Comparison of ENCODE assay signal across 9 cellular contexts in the genomic region with DNA sequence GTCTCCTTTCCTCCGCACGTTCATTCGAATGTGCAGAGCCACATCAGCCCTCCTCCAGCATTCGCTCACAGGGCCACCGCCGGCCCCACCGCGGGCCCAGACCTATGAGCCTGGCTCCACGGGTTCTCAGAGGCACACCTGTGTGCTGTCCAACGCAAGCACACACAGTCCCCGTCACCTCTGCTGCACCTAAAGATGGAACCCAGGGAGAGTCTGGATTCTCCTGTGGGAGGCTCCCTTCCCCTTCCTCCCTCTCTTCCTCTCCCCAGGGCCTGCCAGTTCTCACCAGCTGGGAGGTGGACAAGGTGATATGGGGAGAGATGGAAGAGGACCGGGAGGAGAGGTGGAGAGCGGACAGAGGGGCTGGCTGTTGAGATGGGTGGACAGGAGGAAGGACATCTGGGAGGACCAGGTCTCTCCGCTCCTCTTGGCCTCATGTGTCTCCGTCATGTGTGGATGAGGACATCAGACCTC. TPM values are rescaled to one million over a fixed set of nuclear protein-coding genes. Genes with fewer than 3 reads are reported as not detected.
DNase-seq lines count a peak whose midpoint lies in the region; ATAC-seq and TF ChIP-seq lines count a peak whose summit lies in the region.
"Had no signal": no experiment of that assay in that cellular context is flagged by ENCODE, and none has a peak within 500 bp of the region (broad histone marks: within the 10 kb centered on the region; RNA-seq: fewer than 3 reads in every experiment).

No MANE protein-coding gene starts in this region.

- H4K20me1 ChIP-seq in OCI-LY3 (ENCODE audit: insufficient read depth, low read length) (no peaks in the 10 kb centered on the region), fibroblast of lung (ENCODE audit: control insufficient read depth, extremely low read depth, insufficient read depth, low read length) (no peaks in the 10 kb centered on the region)

- H3K27ac ChIP-seq in OCI-LY3 (ENCODE audit: low read length) (no peak overlapping the region), fibroblast of lung (ENCODE audit: insufficient read depth, low read length) (no peak overlapping the region), skin epidermis (no peak overlapping the region)
- H3K27ac ChIP-seq: foreskin keratinocyte had no signal

- H3K4me1 Mint-ChIP-seq in T-helper 1 cell treated with Interleukin-12 subunit alpha and Interleukin-12 subunit beta and Interleukin-4 antibody, amounts not matched to agents 30 μg/mL and 1 μg/mL, for 36 hours (ENCODE audit: low read depth), result peaks cover 4% of the 10 kb centered on the region

- peaks cover 28% of the 10 kb centered on the region for H3K27me3 Mint-ChIP-seq in T-helper 1 cell treated with Interleukin-12 subunit alpha and Interleukin-12 subunit beta and Interleukin-4 antibody, amounts not matched to agents 30 μg/mL and 1 μg/mL, for 36 hours (ENCODE audit: low read depth)

- peak overlapping the region; percentile 96 for H3K4me2 ChIP-seq in OCI-LY3 (ENCODE audit: low read length)
- H3K4me2 ChIP-seq in fibroblast of lung (ENCODE audit: extremely low read depth, insufficient read depth, low read length), result peak overlapping the region; percentile 64

- H3K9ac ChIP-seq in OCI-LY3 (ENCODE audit: low read length) (peak overlapping the region; percentile 37), fibroblast of lung (ENCODE audit: insufficient read depth, low read length) (peak overlapping the region; percentile 2)

- peak overlapping the region; percentile 68 for H3K4me3 Mint-ChIP-seq in T-helper 1 cell treated with Interleukin-12 subunit alpha and Interleukin-12 subunit beta and Interleukin-4 antibody, amounts not matched to agents 30 μg/mL and 1 μg/mL, for 36 hours

- H2AFZ ChIP-seq in OCI-LY3 (ENCODE audit: low read depth, low read length), result peak overlapping the region; percentile 84
- peak overlapping the region; percentile 55 for H2AFZ ChIP-seq in fibroblast of lung (ENCODE audit: low read length)

- H3K9me3 ChIP-seq in OCI-LY3 (ENCODE audit: insufficient read depth, low read length), result no peaks in the 10 kb centered on the region
- H3K9me3 ChIP-seq in fibroblast of lung (ENCODE audit: control insufficient read depth, insufficient read depth, low read depth, low read length), result no peaks in the 10 kb centered on the region

- H3K79me2 ChIP-seq in OCI-LY3 (ENCODE audit: low read length) (no peaks in the 10 kb centered on the region), fibroblast of lung (ENCODE audit: control insufficient read depth, insufficient read depth, low read length) (no peaks in the 10 kb centered on the region)

- H3K27ac Mint-ChIP-seq in T-helper 1 cell treated with Interleukin-12 subunit alpha and Interleukin-12 subunit beta and Interleukin-4 antibody, amounts not matched to agents 30 μg/mL and 1 μg/mL, for 36 hours, result no peak overlapping the region

- TF ChIP-seq CTCF in OCI-LY3 (IDR thresholded peaks at IDR 0.05; ENCODE audit: low read depth, low read length), result no peak
- no peak for TF ChIP-seq CTCF in fibroblast of lung (conservative IDR thresholded peaks at IDR 0.05 in 1 of 2, IDR thresholded peaks at IDR 0.05 in 1 of 2; ENCODE audit: low read depth in 1 of 2, low read length in 2 of 2)

- H3K36me3 ChIP-seq in OCI-LY3 (replicated peaks; ENCODE audit: low read depth, low read length), result no peaks in the 10 kb centered on the region
- no peaks in the 10 kb centered on the region for H3K36me3 ChIP-seq in fibroblast of lung (ENCODE audit: control insufficient read depth, insufficient read depth, low read length)

- peaks cover 37% of the 10 kb centered on the region for H3K27me3 ChIP-seq in OCI-LY3 (ENCODE audit: low read depth, low read length)
- H3K27me3 ChIP-seq in fibroblast of lung (ENCODE audit: control insufficient read depth, insufficient read depth, low read length), result peaks cover 53% of the 10 kb centered on the region

- H3K4me1 ChIP-seq in OCI-LY3 (ENCODE audit: low read length), result peaks cover 12% of the 10 kb centered on the region; the same call in 1 of the 2 replicates
- peaks cover 2% of the 10 kb centered on the region for H3K4me1 ChIP-seq in fibroblast of lung (ENCODE audit: control insufficient read depth, extremely low read depth, insufficient read depth, low read length)

- peak overlapping the region; percentile 82 for H3K4me3 ChIP-seq in OCI-LY3 (ENCODE audit: low read length)
- H3K4me3 ChIP-seq in fibroblast of lung (replicated peaks in 1 of 4; ENCODE audit: control extremely low read depth in 1 of 4, insufficient read depth in 1 of 4, low read depth in 3 of 4, low read length in 4 of 4), result peak overlapping the region in 3 of 4 experiments; percentile 12 to 47 (median 41)
- peak overlapping the region in 6 of 7 experiments; percentile 6 to 32 (median 11) for H3K4me3 ChIP-seq in skin epidermis

- H3K36me3 Mint-ChIP-seq in T-helper 1 cell treated with Interleukin-12 subunit alpha and Interleukin-12 subunit beta and Interleukin-4 antibody, amounts not matched to agents 30 μg/mL and 1 μg/mL, for 36 hours (ENCODE audit: low read depth), result no peaks in the 10 kb centered on the region

- DNase-seq in T-helper 1 cell, result no peak
- DNase-seq in fibroblast of lung (ENCODE audit: low read depth in 2 of 2), result no peak
- no peak for DNase-seq in NCI-H1417 (lab: John Stamatoyannopoulos, UW)

- no peaks in the 10 kb centered on the region for H3K9me3 Mint-ChIP-seq in T-helper 1 cell treated with Interleukin-12 subunit alpha and Interleukin-12 subunit beta and Interleukin-4 antibody, amounts not matched to agents 30 μg/mL and 1 μg/mL, for 36 hours

- no peak for ATAC-seq in GM18858 (IDR thresholded peaks at IDR 0.05; ENCODE audit: unreplicated experiment)
- ATAC-seq in GM19023 (IDR thresholded peaks at IDR 0.05; ENCODE audit: unreplicated experiment), result no peak

RNA-seq across cellular contexts. Expression of a gene that starts 4.9 kb away (rescaled TPM):
- under 0.01 and 0.17 TPM in 2 replicates for total RNA-seq in fibroblast of lung
- polyA plus RNA-seq in fibroblast of lung, result 0.06 TPM in 1 of 2 replicates, not detected in the other
- 0.06 TPM in 1 of 2 replicates, not detected in the other for polyA plus RNA-seq in fibroblast of lung (2012)
- polyA minus RNA-seq in fibroblast of lung (ENCODE audit: low replicate concordance), result not detected in 2 replicates

RNA-seq across cellular contexts. Expression of a gene that starts 6.1 kb away (rescaled TPM):
- total RNA-seq in fibroblast of lung, result under 0.01 TPM in 1 of 2 replicates, not detected in the other
- not detected in 2 replicates for polyA plus RNA-seq in fibroblast of lung
- not detected in 2 replicates for polyA plus RNA-seq in fibroblast of lung (2012)
- polyA minus RNA-seq in fibroblast of lung (ENCODE audit: low replicate concordance), result not detected in 2 replicates
- total RNA-seq: foreskin keratinocyte had no signal
- polyA plus RNA-seq: foreskin keratinocyte had no signal

RNA-seq across cellular contexts. Expression of a gene that starts 17.3 kb away (rescaled TPM):
- total RNA-seq in fibroblast of lung, result not detected in 2 replicates
- not detected in 2 replicates for polyA plus RNA-seq in fibroblast of lung
- polyA plus RNA-seq in fibroblast of lung (2012), result not detected in 2 replicates
- polyA minus RNA-seq in fibroblast of lung (ENCODE audit: low replicate concordance), result not detected in 2 replicates
- total RNA-seq: foreskin keratinocyte had no signal
- polyA plus RNA-seq: foreskin keratinocyte had no signal

RNA-seq across cellular contexts. Expression of a gene that starts 57.5 kb away (rescaled TPM):
- total RNA-seq in fibroblast of lung, result 15.2 and 38.1 TPM in 2 replicates
- 22.9 and 73.4 TPM in 2 replicates for polyA plus RNA-seq in fibroblast of lung
- polyA plus RNA-seq in fibroblast of lung (2012), result 25.0 and 77.1 TPM in 2 replicates
- polyA minus RNA-seq in fibroblast of lung (ENCODE audit: low replicate concordance), result 7.4 and 96.5 TPM in 2 replicates

Comparison
In these comparisons a context has a peak if more than half of its experiments do, and no peak if none do; other contexts are left out.
1. H3K4me3 ChIP-seq: peak in every context shown above with its lines; median percentile 82 in OCI-LY3; 41 in fibroblast of lung; 11 in skin epidermis.